1 cellular context compared by ENCODE assay signal in genomic region chr21:35678393-35678792, GRCh38.
A peak's percentile ranks its signal among the peaks of the same experiment; 100 is the strongest.
TF ChIP-seq lines count a peak whose summit lies in the region.

No MANE protein-coding gene starts in this region.

TF ChIP-seq in HEK293, 187 proteins besides CTCF, POLR2A, EP300 and RAD21 (continued from another document):
- TF ChIP-seq ZBTB26 (tag by site-specific recombination; optimal IDR thresholded peaks at IDR 0.05) (no peak), ZBTB8A (tag by site-specific recombination; IDR thresholded peaks at IDR 0.05) (no peak), ZBTB17 (tag by site-specific recombination; IDR thresholded peaks at IDR 0.05) (peak; percentile 99), ZBTB20 (tag by site-specific recombination; IDR thresholded peaks at IDR 0.05) (no peak), ZNF776 (tag by site-specific recombination; IDR thresholded peaks at IDR 0.05; ENCODE audit: borderline replicate concordance) (0 out of 2 replicates have a peak, but pooled peaks have one; percentile 23), PATZ1 (tag by site-specific recombination; IDR thresholded peaks at IDR 0.05) (no peak), ZNF366 (tag by site-specific recombination; conservative IDR thresholded peaks at IDR 0.05) (peak; percentile 94), ZNF747 (tag by site-specific recombination; IDR thresholded peaks at IDR 0.05) (no peak), ZNF510 (tag by site-specific recombination; IDR thresholded peaks at IDR 0.05; ENCODE audit: insufficient replicate concordance) (no peak), ZBTB6 (tag by site-specific recombination; IDR thresholded peaks at IDR 0.05) (no peak), SCRT1 (tag by site-specific recombination; IDR thresholded peaks at IDR 0.05; ENCODE audit: borderline replicate concordance) (no peak), ZNF48 (tag by site-specific recombination; IDR thresholded peaks at IDR 0.05) (no peak)
